In the genomic region with DNA sequence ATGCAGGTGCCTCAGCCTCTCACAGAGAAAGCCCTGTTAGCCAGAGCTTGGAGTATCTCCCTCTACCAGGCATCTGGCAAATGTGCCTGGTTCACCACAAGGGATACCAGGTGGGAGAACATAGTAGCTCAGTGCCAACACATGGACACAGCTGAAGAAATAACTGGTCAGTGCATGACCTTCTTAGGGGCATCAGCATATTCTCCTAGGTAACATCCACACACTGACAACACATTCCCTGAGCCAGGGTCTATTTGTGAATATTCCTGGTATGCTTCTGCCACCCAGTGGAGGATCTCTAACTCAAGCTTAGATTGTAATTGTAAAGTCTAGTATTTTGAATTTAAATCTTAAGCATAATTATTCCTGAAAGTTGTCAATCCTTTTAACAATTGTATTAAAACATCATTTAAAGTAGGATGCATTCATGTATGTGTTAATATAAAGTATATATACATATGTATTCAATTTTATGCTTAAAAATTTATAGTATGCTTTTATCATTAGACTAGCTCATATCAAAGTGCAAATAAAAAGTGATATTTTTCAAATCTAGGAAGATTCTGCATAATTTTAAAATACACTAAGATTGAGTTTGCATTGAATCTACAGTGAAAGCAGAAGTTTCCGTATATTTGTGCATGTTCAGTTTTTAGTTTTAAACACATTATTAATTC, we compare ENCODE assay signal across 8 cellular contexts. TPM values are rescaled to one million over a fixed set of nuclear protein-coding genes. Genes with fewer than 3 reads are reported as not detected.
A peak's percentile ranks its signal among the peaks of the same experiment; 100 is the strongest.
DNase-seq lines count a peak whose midpoint lies in the region; ATAC-seq and TF ChIP-seq lines count a peak whose summit lies in the region.

No MANE protein-coding gene starts in this region.

- no peak for ATAC-seq in HG02970 (IDR thresholded peaks at IDR 0.05; ENCODE audit: low FRiP score, unreplicated experiment)

- peaks cover 0 to 9% (median 0%) of the 10 kb centered on the region in 4 donors for H3K4me1 ChIP-seq in tibial artery

- no peaks in the 10 kb centered on the region for H3K36me3 ChIP-seq in tibial artery
- no peaks in the 10 kb centered on the region for H3K36me3 ChIP-seq in MG63

- CTCF ChIA-PET in HEK293T (lab: Yijun Ruan, JAX) = interaction anchor here (0.5 to 1.9 kb wide), 8 partner anchors 69 to 1016 kb away, joined by 3 to 7 read pairs (median 4); no protein-coding TSS in a partner anchor

- no peaks in the 10 kb centered on the region for H3K9me3 ChIP-seq in tibial artery
- H3K9me3 ChIP-seq in MG63 = no peaks in the 10 kb centered on the region

- in situ Hi-C loops in astrocyte of the spinal cord (cut with HindIII; ENCODE audit: low sequenced_read_pairs) = no loop called here

- intact Hi-C loops in tibial artery (cut with DNase I; ENCODE audit: low total_unique reads) = loop anchor here (5.0 kb wide), 1 partner anchor 310 kb away; no protein-coding TSS in a partner anchor

- POLR2A ChIA-PET in HEK293T (lab: Yijun Ruan, JAX) = no interaction called here

- TF ChIP-seq CTCF in astrocyte of the spinal cord (IDR thresholded peaks at IDR 0.05; ENCODE audit: low read depth, low read length) (peak; percentile 60), tibial artery (IDR thresholded peaks at IDR 0.05) (peak; percentile 50 to 72)

- H3K4me3 ChIP-seq in astrocyte of the spinal cord (ENCODE audit: low read depth, low read length) (no peak overlapping the region), tibial artery (no peak overlapping the region), MG63 (no peak overlapping the region)

- H3K27ac ChIP-seq in tibial artery = no peak overlapping the region

- H3K27me3 ChIP-seq in tibial artery (no peaks in the 10 kb centered on the region), MG63 (no peaks in the 10 kb centered on the region)

- DNase-seq in COR-L47 (lab: John Stamatoyannopoulos, UW) (peak; percentile 62), HEK293T (ENCODE audit: extremely low spot score) (peak; percentile 53), NCI-H460 (ENCODE audit: extremely low read depth, low read depth) (peak; percentile 49), astrocyte of the spinal cord (ENCODE audit: low read depth, low spot score) (peak; percentile 80), iPS-NIHi7 (ENCODE audit: extremely low spot score) (peak; percentile 62), tibial artery (no peak), MG63 (no peak)

TF ChIP-seq in HEK293T, 16 proteins besides CTCF, POLR2A, EP300 and RAD21:
- TF ChIP-seq NFRKB (IDR thresholded peaks at IDR 0.05) (no peak), CTBP1 (IDR thresholded peaks at IDR 0.05; ENCODE audit: borderline replicate concordance) (no peak), BHLHE40 (IDR thresholded peaks at IDR 0.05; ENCODE audit: borderline replicate concordance) (no peak), TARDBP (IDR thresholded peaks at IDR 0.05) (no peak), ELF4 (IDR thresholded peaks at IDR 0.05) (no peak), FOXA1 (IDR thresholded peaks at IDR 0.05) (no peak), LEF1 (IDR thresholded peaks at IDR 0.05; ENCODE audit: borderline replicate concordance) (no peak), SUZ12 (IDR thresholded peaks at IDR 0.05) (no peak), L3MBTL2 (conservative IDR thresholded peaks at IDR 0.05) (no peak), ZNF384 (IDR thresholded peaks at IDR 0.05) (no peak), ARNT (IDR thresholded peaks at IDR 0.05) (no peak), HDGF (IDR thresholded peaks at IDR 0.05; ENCODE audit: borderline replicate concordance) (no peak), FOXM1 (IDR thresholded peaks at IDR 0.05; ENCODE audit: borderline replicate concordance) (no peak), FOXK2 (IDR thresholded peaks at IDR 0.05) (no peak), SP1 (IDR thresholded peaks at IDR 0.05) (no peak)
- TF ChIP-seq, protein P1, sequence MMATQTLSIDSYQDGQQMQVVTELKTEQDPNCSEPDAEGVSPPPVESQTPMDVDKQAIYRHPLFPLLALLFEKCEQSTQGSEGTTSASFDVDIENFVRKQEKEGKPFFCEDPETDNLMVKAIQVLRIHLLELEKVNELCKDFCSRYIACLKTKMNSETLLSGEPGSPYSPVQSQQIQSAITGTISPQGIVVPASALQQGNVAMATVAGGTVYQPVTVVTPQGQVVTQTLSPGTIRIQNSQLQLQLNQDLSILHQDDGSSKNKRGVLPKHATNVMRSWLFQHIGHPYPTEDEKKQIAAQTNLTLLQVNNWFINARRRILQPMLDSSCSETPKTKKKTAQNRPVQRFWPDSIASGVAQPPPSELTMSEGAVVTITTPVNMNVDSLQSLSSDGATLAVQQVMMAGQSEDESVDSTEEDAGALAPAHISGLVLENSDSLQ (IDR thresholded peaks at IDR 0.05) = no peak

RNA-seq across cellular contexts. Expression of a gene that starts 45.3 kb away (rescaled TPM):
- not detected in 2 replicates for total RNA-seq in NCI-H460 (2014; rRNA removed; shearing (Covaris generic))
- not detected in 2 replicates for polyA plus RNA-seq in NCI-H460 (2014; cell fraction: nucleus; rRNA removed)
- total RNA-seq in MG63 (2014; rRNA removed; shearing (Covaris generic); ENCODE audit: low replicate concordance) = not detected in 2 replicates

Comparison
In these comparisons a context has a peak if more than half of its experiments do, and no peak if none do; other contexts are left out.
1. DNase-seq: peak in COR-L47 (single experiment), HEK293T (single experiment), NCI-H460 (single experiment), astrocyte of the spinal cord (single experiment) and iPS-NIHi7 (single experiment); none in tibial artery (0 of 2) and MG63 (single experiment).